In the genomic region with DNA sequence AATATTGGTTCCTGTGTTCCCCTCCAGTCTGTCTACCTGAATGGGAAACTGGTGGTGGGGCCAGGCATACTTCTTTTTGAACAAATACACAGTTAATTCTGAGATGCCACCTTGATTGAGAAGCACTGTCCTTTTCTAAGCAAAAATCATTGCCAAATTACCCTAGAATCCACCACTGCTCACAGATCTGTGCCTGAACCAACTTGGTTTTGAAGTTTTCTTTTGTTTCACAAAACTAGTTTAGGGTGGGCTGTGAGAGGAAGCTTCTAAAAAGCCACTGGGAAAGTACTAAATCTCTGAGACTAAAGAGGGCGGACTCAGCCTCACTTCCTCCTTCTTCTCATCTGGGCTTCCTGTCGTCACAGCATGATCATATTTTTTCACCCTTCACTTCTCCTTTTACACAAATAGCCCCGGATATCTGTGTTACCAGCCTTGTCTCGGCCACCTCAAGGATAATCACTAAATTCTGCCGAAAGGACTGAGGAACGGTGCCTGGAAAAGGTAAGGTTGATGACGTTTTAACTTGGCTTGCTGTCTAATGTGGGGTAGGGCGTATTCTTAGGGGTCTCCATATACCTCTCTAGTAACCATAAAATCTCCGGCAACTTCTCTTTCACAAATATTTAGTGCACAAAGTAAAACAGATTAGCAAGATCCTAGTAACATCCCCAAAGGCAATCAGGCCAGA, we compare ENCODE assay signal across 8 cellular contexts. TPM values are rescaled to one million over a fixed set of nuclear protein-coding genes. Genes with fewer than 3 reads are reported as not detected.
DNase-seq lines count a peak whose midpoint lies in the region; ATAC-seq and TF ChIP-seq lines count a peak whose summit lies in the region.

A gene with protein sequence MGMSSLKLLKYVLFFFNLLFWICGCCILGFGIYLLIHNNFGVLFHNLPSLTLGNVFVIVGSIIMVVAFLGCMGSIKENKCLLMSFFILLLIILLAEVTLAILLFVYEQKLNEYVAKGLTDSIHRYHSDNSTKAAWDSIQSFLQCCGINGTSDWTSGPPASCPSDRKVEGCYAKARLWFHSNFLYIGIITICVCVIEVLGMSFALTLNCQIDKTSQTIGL (plus strand): TSS at position 404 of the 691 bp plus-strand sequence. CDS start 18,261 bp downstream, outside the sequence.

- H3K36me3 ChIP-seq in adrenal gland (replicated peaks in 1 of 2) (no peaks in the 10 kb centered on the region), neutrophil (peaks cover 9% of the 10 kb centered on the region)

- H3K4me3 ChIP-seq in adrenal gland (peak within 1 kb of the TSS in 1 of 4 donors; percentile 50), neutrophil (ENCODE audit: low read depth in 1 of 2, low read length in 1 of 2) (peak within 1 kb of the TSS; percentile 74 to 78)

- WGBS in adrenal gland, 4 donors = 37 to 63% (median 47%) methylated on average over 9 of the region's 9 CpGs

- H3K27ac ChIP-seq in adrenal gland = peak within 1 kb of the TSS in 4 of 5 donors; percentile 27 to 89 (median 42)
- H3K27ac ChIP-seq in neutrophil = peak within 1 kb of the TSS; percentile 98

- ATAC-seq in GM18520 (IDR thresholded peaks at IDR 0.05; ENCODE audit: unreplicated experiment) = peak; percentile 32
- peak; percentile 38 for ATAC-seq in HG02763 (IDR thresholded peaks at IDR 0.05; ENCODE audit: unreplicated experiment)

- intact Hi-C loops in adrenal gland (cut with DNase I) = no loop called here
- intact Hi-C loops in posterior cingulate gyrus (cut with DNase I) = no loop called here

- DNase-seq in adrenal gland = peak in 5 of 7 donors; percentile 17 to 54 (median 39)
- no peak for DNase-seq in HPDE6-E6E7 (ENCODE audit: extremely low spot score)
- DNase-seq in posterior cingulate gyrus = no peak
- no peak for DNase-seq in NCI-H748 (lab: John Stamatoyannopoulos, UW; ENCODE audit: unreplicated experiment)

- TF ChIP-seq POLR2A in Raji (IDR thresholded peaks at IDR 0.05; ENCODE audit: insufficient read depth, low read depth, low read length) (peak; percentile 62), adrenal gland (IDR thresholded peaks at IDR 0.05) (peak in 1 of 2 donors; percentile 29)

- H3K4me1 ChIP-seq in adrenal gland (replicated peaks in 1 of 2) (no peaks in the 10 kb centered on the region), neutrophil (ENCODE audit: control insufficient read depth in 1 of 2, insufficient read depth in 1 of 2, low read depth in 1 of 2, low read length in 1 of 2) (peaks cover 45 to 50% of the 10 kb centered on the region in 2 experiments)

- H3K9me3 ChIP-seq in adrenal gland (replicated peaks in 1 of 3) (no peaks in the 10 kb centered on the region), neutrophil (no peaks in the 10 kb centered on the region)

- TF ChIP-seq CTCF in adrenal gland (IDR thresholded peaks at IDR 0.05) (no peak), neutrophil (IDR thresholded peaks at IDR 0.05) (no peak)

- H3K27me3 ChIP-seq in adrenal gland (no peaks in the 10 kb centered on the region), neutrophil (no peaks in the 10 kb centered on the region)

RNA-seq across cellular contexts. Expression of the gene that starts here (rescaled TPM):
- total RNA-seq in adrenal gland = 10 to 100 TPM; 11.9 to 99.1 (median 58.0) TPM
- polyA plus RNA-seq in adrenal gland = 10 to 100 TPM; 19.9 to 36.4 (median 21.2) TPM

Comparison
In these comparisons a context has a peak if more than half of its experiments do, and no peak if none do; other contexts are left out.
1. DNase-seq: peak in adrenal gland (5 of 7); none in HPDE6-E6E7 (single experiment), posterior cingulate gyrus (0 of 10) and NCI-H748 (single experiment).